ENCODE assay signal across 14 cellular contexts in genomic region chr17:44979426-44980273, GRCh38. TPM values are rescaled to one million over a fixed set of nuclear protein-coding genes. Genes with fewer than 3 reads are reported as not detected.
A peak's percentile ranks its signal among the peaks of the same experiment; 100 is the strongest.
DNase-seq lines count a peak whose midpoint lies in the region; ATAC-seq and TF ChIP-seq lines count a peak whose summit lies in the region.
"Had no signal": no experiment of that assay in that cellular context is flagged by ENCODE, and none has a peak within 500 bp of the region (broad histone marks: within the 10 kb centered on the region; RNA-seq: fewer than 3 reads in every experiment).

No MANE protein-coding gene starts in this region.

- no peaks in the 10 kb centered on the region for H3K4me1 Mint-ChIP-seq in effector memory CD8-positive, alpha-beta T cell (ENCODE audit: low read depth in 2 of 2)

- H3K9me3 ChIP-seq in MG63: no peaks in the 10 kb centered on the region
- H3K9me3 ChIP-seq in esophagus muscularis mucosa: no peaks in the 10 kb centered on the region
- no peaks in the 10 kb centered on the region for H3K9me3 ChIP-seq in muscle layer of colon (ENCODE audit: low read length)
- H3K9me3 ChIP-seq: pancreas had no signal

- H3K27me3 ChIP-seq in MG63: no peaks in the 10 kb centered on the region
- no peaks in the 10 kb centered on the region for H3K27me3 ChIP-seq in esophagus muscularis mucosa
- no peaks in the 10 kb centered on the region for H3K27me3 ChIP-seq in muscle layer of colon (ENCODE audit: control insufficient read depth in 1 of 2, insufficient read depth in 2 of 2, low read length in 2 of 2)
- H3K27me3 ChIP-seq: BLaER1 treated with 17β-estradiol and CSF1 and Interleukin-3, amounts not matched to agents 10 nM and 100 nM; pancreas had no signal

- DNase-seq in AG08396 (ENCODE audit: low spot score) (peak; percentile 81), MG63 (peak; percentile 69), esophagus muscularis mucosa (ENCODE audit: extremely low spot score) (no peak), A172 (ENCODE audit: low spot score) (no peak), G401 (ENCODE audit: low spot score) (no peak)
- DNase-seq in stimulated activated naive CD4-positive, alpha-beta T cell (lab: John Stamatoyannopoulos, UW): no peak
- no peak for DNase-seq in effector memory CD8-positive, alpha-beta T cell
- DNase-seq: activated CD4-positive, alpha-beta T cell treated with anti-CD3 and anti-CD28 coated beads, Interleukin-2, amount 50 U/mL, for 48 hours; activated effector memory CD4-positive, alpha-beta T cell treated with anti-CD3 and anti-CD28 coated beads, Interleukin-2, amount 50 U/mL, for 16 hours; NCI-H1436; pancreas; stimulated activated naive CD4-positive, alpha-beta T cell treated with Interleukin-2 at 50 U/mL for 16 hours had no signal

- H3K9ac ChIP-seq in muscle layer of colon (ENCODE audit: low read length): no peak overlapping the region
- H3K9ac ChIP-seq: BLaER1 treated with 17β-estradiol and CSF1 and Interleukin-3, amounts not matched to agents 10 nM and 100 nM had no signal

- H3K9me3 Mint-ChIP-seq in effector memory CD8-positive, alpha-beta T cell: no peaks in the 10 kb centered on the region

- WGBS in esophagus muscularis mucosa: 38% methylated on average over 11 of the region's 14 CpGs

- H3K36me3 ChIP-seq in MG63 (no peaks in the 10 kb centered on the region), esophagus muscularis mucosa (no peaks in the 10 kb centered on the region), muscle layer of colon (ENCODE audit: insufficient read depth, low read length) (no peaks in the 10 kb centered on the region)
- H3K36me3 ChIP-seq: BLaER1 treated with 17β-estradiol and CSF1 and Interleukin-3, amounts not matched to agents 10 nM and 100 nM; pancreas had no signal

- H3K4me3 Mint-ChIP-seq in effector memory CD8-positive, alpha-beta T cell: no peak overlapping the region

- no peak for TF ChIP-seq CTCF in esophagus muscularis mucosa (IDR thresholded peaks at IDR 0.05)

- no peak for TF ChIP-seq EP300 in esophagus muscularis mucosa (IDR thresholded peaks at IDR 0.05)

- H3K36me3 Mint-ChIP-seq in effector memory CD8-positive, alpha-beta T cell (ENCODE audit: insufficient read depth): no peaks in the 10 kb centered on the region

- H3K27ac Mint-ChIP-seq in effector memory CD8-positive, alpha-beta T cell: no peak overlapping the region

- ATAC-seq in effector memory CD8-positive, alpha-beta T cell (replicated peaks): no peak

- H3K4me1 ChIP-seq in esophagus muscularis mucosa (peaks cover 52 to 60% (median 58%) of the 10 kb centered on the region in 4 donors), muscle layer of colon (ENCODE audit: insufficient read depth, low read length) (peaks cover 59% of the 10 kb centered on the region)
- H3K4me1 ChIP-seq: pancreas had no signal

- intact Hi-C loops in esophagus muscularis mucosa (cut with DNase I): no loop called here

- in situ Hi-C loops in G401 (cut with HindIII; ENCODE audit: low sequenced_read_pairs): no loop called here

- H3K27ac ChIP-seq in esophagus muscularis mucosa (replicated peaks in 1 of 4) (peak overlapping the region; percentile 67 to 78 (median 74)), muscle layer of colon (ENCODE audit: low read depth, low read length) (peak overlapping the region; percentile 86)
- H3K27ac ChIP-seq: BLaER1 treated with 17β-estradiol and CSF1 and Interleukin-3, amounts not matched to agents 10 nM and 100 nM had no signal

- TF ChIP-seq POLR2A in esophagus muscularis mucosa (IDR thresholded peaks at IDR 0.05; ENCODE audit: low read depth): no peak

- no peak overlapping the region for H3K4me3 ChIP-seq in MG63
- no peak overlapping the region for H3K4me3 ChIP-seq in esophagus muscularis mucosa
- no peak overlapping the region for H3K4me3 ChIP-seq in muscle layer of colon (ENCODE audit: low read depth in 1 of 2, low read length in 2 of 2)
- H3K4me3 ChIP-seq: BLaER1 treated with 17β-estradiol and CSF1 and Interleukin-3, amounts not matched to agents 10 nM and 100 nM; pancreas had no signal

- H3K27me3 Mint-ChIP-seq in effector memory CD8-positive, alpha-beta T cell: peaks cover 32 to 70% of the 10 kb centered on the region in 2 donors

RNA-seq across cellular contexts. Expression of gene C1QL1, which starts 11.5 kb away (rescaled TPM):
- total RNA-seq in MG63 (2014; rRNA removed; shearing (Covaris generic); ENCODE audit: low replicate concordance): 6.1 and 7.9 TPM in 2 replicates
- 10 to 100 TPM in 1 of 4 donors, 1 to 10 TPM in 3; 3.7 to 10.1 (median 6.3) TPM for total RNA-seq in esophagus muscularis mucosa
- total RNA-seq in A172 (2014; rRNA removed; shearing (Covaris generic)): 22.9 and 28.2 TPM in 2 replicates
- total RNA-seq in G401 (2014; rRNA removed; shearing (Covaris generic)): 68.2 and 84.1 TPM in 2 replicates

RNA-seq across cellular contexts. Expression of gene KIF18B, which starts 32.1 kb away (rescaled TPM):
- total RNA-seq in MG63 (2014; rRNA removed; shearing (Covaris generic); ENCODE audit: low replicate concordance): 10.9 and 21.6 TPM in 2 replicates
- under 1 TPM in 1 of 4 donors, not detected in 3; 0.17 TPM for total RNA-seq in esophagus muscularis mucosa
- 9.8 and 16.3 TPM in 2 replicates for total RNA-seq in A172 (2014; rRNA removed; shearing (Covaris generic))
- total RNA-seq in G401 (2014; rRNA removed; shearing (Covaris generic)): 22.6 and 24.4 TPM in 2 replicates

Comparison
In these comparisons a context has a peak if more than half of its experiments do, and no peak if none do; other contexts are left out.
1. DNase-seq: peak in AG08396 (single experiment) and MG63 (single experiment); none in esophagus muscularis mucosa (single experiment), A172 (single experiment), stimulated activated naive CD4-positive, alpha-beta T cell (0 of 6), G401 (single experiment) and effector memory CD8-positive, alpha-beta T cell (0 of 3).